8 cellular contexts compared by ENCODE assay signal in genomic region chr9:97564291-97565175, GRCh38.
DNase-seq lines count a peak whose midpoint lies in the region; TF ChIP-seq lines count a peak whose summit lies in the region.

No MANE protein-coding gene starts in this region.

- H3K4me1 Mint-ChIP-seq in activated T-helper 2 cell treated with anti-CD3 and anti-CD28 coated beads, Interferon-gamma antibody, Interleukin-2, Interleukin-4, amounts not matched to agents 10 μg/mL and 5 μg/mL and 100 μg/mL, durations not matched to agents 14 hours and 24 hours and 36 hours (ENCODE audit: low read depth): peaks cover 2% of the 10 kb centered on the region
- H3K4me1 Mint-ChIP-seq in endothelial cell (ENCODE audit: unreplicated experiment): peaks cover 5% of the 10 kb centered on the region

- no peaks in the 10 kb centered on the region for H3K36me3 Mint-ChIP-seq in activated T-helper 2 cell treated with anti-CD3 and anti-CD28 coated beads, Interferon-gamma antibody, Interleukin-2, Interleukin-4, amounts not matched to agents 10 μg/mL and 5 μg/mL and 100 μg/mL, durations not matched to agents 14 hours and 24 hours and 36 hours (ENCODE audit: low read depth)
- H3K36me3 Mint-ChIP-seq in endothelial cell (ENCODE audit: low read depth, unreplicated experiment): peaks cover 4% of the 10 kb centered on the region

- H3K36me3 ChIP-seq in Peyer's patch: no peaks in the 10 kb centered on the region

- H3K4me1 ChIP-seq in Peyer's patch: peaks cover 0 to 17% (median 0%) of the 10 kb centered on the region in 4 donors

- H3K27me3 Mint-ChIP-seq in activated T-helper 2 cell treated with anti-CD3 and anti-CD28 coated beads, Interferon-gamma antibody, Interleukin-2, Interleukin-4, amounts not matched to agents 10 μg/mL and 5 μg/mL and 100 μg/mL, durations not matched to agents 14 hours and 24 hours and 36 hours (ENCODE audit: low read depth): peaks cover 11% of the 10 kb centered on the region
- peaks cover 1% of the 10 kb centered on the region for H3K27me3 Mint-ChIP-seq in endothelial cell (ENCODE audit: unreplicated experiment)

- no peak overlapping the region for H3K4me3 ChIP-seq in AG09309 (ENCODE audit: control insufficient read depth, low read depth, low read length)
- no peak overlapping the region for H3K4me3 ChIP-seq in Peyer's patch

- intact Hi-C loops in activated T-helper 2 cell treated with anti-CD3 and anti-CD28 coated beads, Interferon-gamma antibody, Interleukin-2, Interleukin-4, amounts not matched to agents 10 μg/mL and 5 μg/mL and 100 μg/mL, durations not matched to agents 14 hours and 24 hours and 36 hours (cut with micrococcal nuclease): no loop called here

- no peaks in the 10 kb centered on the region for H3K27me3 ChIP-seq in Peyer's patch

- TF ChIP-seq POLR2A in Peyer's patch (IDR thresholded peaks at IDR 0.05): no peak

- peak overlapping the region in 2 of 4 donors; percentile 42 to 49 for H3K27ac ChIP-seq in Peyer's patch

- no peaks in the 10 kb centered on the region for H3K9me3 Mint-ChIP-seq in activated T-helper 2 cell treated with anti-CD3 and anti-CD28 coated beads, Interferon-gamma antibody, Interleukin-2, Interleukin-4, amounts not matched to agents 10 μg/mL and 5 μg/mL and 100 μg/mL, durations not matched to agents 14 hours and 24 hours and 36 hours
- no peaks in the 10 kb centered on the region for H3K9me3 Mint-ChIP-seq in endothelial cell (ENCODE audit: unreplicated experiment)

- H3K9me3 ChIP-seq in Peyer's patch: no peaks in the 10 kb centered on the region

- peak; percentile 13 for DNase-seq in AG09309 (ENCODE audit: low read depth)
- DNase-seq in NCI-H2029 (lab: John Stamatoyannopoulos, UW): peak; percentile 67
- DNase-seq in dedifferentiated amniotic fluid mesenchymal stem cell (ENCODE audit: extremely low spot score): peak; percentile 15
- peak; percentile 50 for DNase-seq in medulla oblongata (ENCODE audit: extremely low spot score)
- no peak for DNase-seq in iPS-NIHi11 (ENCODE audit: low spot score)
- no peak for DNase-seq in activated T-helper 2 cell treated with anti-CD3 and anti-CD28 coated beads, Interferon-gamma antibody, Interleukin-2, Interleukin-4, amounts not matched to agents 10 μg/mL and 5 μg/mL and 100 μg/mL, durations not matched to agents 14 hours and 24 hours and 36 hours (ENCODE audit: low spot score)
- DNase-seq in endothelial cell (ENCODE audit: low spot score): no peak
- DNase-seq in Peyer's patch: no peak

- H3K4me3 Mint-ChIP-seq in activated T-helper 2 cell treated with anti-CD3 and anti-CD28 coated beads, Interferon-gamma antibody, Interleukin-2, Interleukin-4, amounts not matched to agents 10 μg/mL and 5 μg/mL and 100 μg/mL, durations not matched to agents 14 hours and 24 hours and 36 hours (ENCODE audit: low read depth): no peak overlapping the region
- H3K4me3 Mint-ChIP-seq in endothelial cell (ENCODE audit: unreplicated experiment): no peak overlapping the region

- no peak overlapping the region for H3K27ac Mint-ChIP-seq in activated T-helper 2 cell treated with anti-CD3 and anti-CD28 coated beads, Interferon-gamma antibody, Interleukin-2, Interleukin-4, amounts not matched to agents 10 μg/mL and 5 μg/mL and 100 μg/mL, durations not matched to agents 14 hours and 24 hours and 36 hours
- H3K27ac Mint-ChIP-seq in endothelial cell (ENCODE audit: unreplicated experiment): no peak overlapping the region

- TF ChIP-seq CTCF in AG09309 (IDR thresholded peaks at IDR 0.05; ENCODE audit: control insufficient read depth, insufficient read depth, low read depth, low read length, missing control alignments): no peak
- TF ChIP-seq CTCF in endothelial cell (IDR thresholded peaks at IDR 0.05; ENCODE audit: unreplicated experiment): no peak
- TF ChIP-seq CTCF in Peyer's patch (IDR thresholded peaks at IDR 0.05): no peak

Comparison
In these comparisons a context has a peak if more than half of its experiments do, and no peak if none do; other contexts are left out.
1. DNase-seq: peak in AG09309 (single experiment), NCI-H2029 (single experiment), dedifferentiated amniotic fluid mesenchymal stem cell (single experiment) and medulla oblongata (single experiment); none in iPS-NIHi11 (single experiment), activated T-helper 2 cell treated with anti-CD3 and anti-CD28 coated beads, Interferon-gamma antibody, Interleukin-2, Interleukin-4, amounts not matched to agents 10 μg/mL and 5 μg/mL and 100 μg/mL, durations not matched to agents 14 hours and 24 hours and 36 hours (single experiment), endothelial cell (single experiment) and Peyer's patch (0 of 3).